ENCODE assay signal across 11 cellular contexts in genomic region chr19:49855277-49855675, GRCh38. TPM values are rescaled to one million over a fixed set of nuclear protein-coding genes. Genes with fewer than 3 reads are reported as not detected.
DNase-seq lines count a peak whose midpoint lies in the region; ATAC-seq, FAIRE-seq and TF ChIP-seq lines count a peak whose summit lies in the region.
"Had no signal": no experiment of that assay in that cellular context is flagged by ENCODE, and none has a peak within 500 bp of the region (broad histone marks: within the 10 kb centered on the region; RNA-seq: fewer than 3 reads in every experiment).

No MANE protein-coding gene starts in this region.

- H3K27ac Mint-ChIP-seq in stimulated activated effector memory CD8-positive, alpha-beta T cell treated with anti-CD3 and anti-CD28 coated beads, Interleukin-12 subunit alpha, Interleukin-12 subunit beta, amount 100 ng/mL, for 72 hours = peak overlapping the region; percentile 89

- DNase-seq in cardiac muscle cell (ENCODE audit: low read depth in 1 of 2, low spot score in 1 of 2) (no peak), left cardiac atrium (no peak), GM12878 (ENCODE audit: low read depth, low spot score) (no peak), NCI-H526 (lab: John Stamatoyannopoulos, UW) (no peak)
- DNase-seq in stimulated activated effector memory CD8-positive, alpha-beta T cell treated with anti-CD3 and anti-CD28 coated beads, Interleukin-12 subunit alpha, Interleukin-12 subunit beta, amount 100 ng/mL, for 72 hours (ENCODE audit: low spot score in 2 of 2) = no peak
- DNase-seq: amygdala, dermis blood vessel endothelial cell, DMS79 treated with DMSO at 0.1 percent for 48 hours, NCI-H1694 had no signal

- CTCF ChIA-PET in GM12878 (lab: Yijun Ruan, JAX) = no interaction called here

- POLR2A ChIA-PET in GM12878 (lab: Charles Lee) = no interaction called here

- SMC1A ChIA-PET in GM12878 (lab: Charles Lee; ENCODE audit: uncharacterized antibody, unreplicated experiment) = no interaction called here

- H3K4me2 ChIP-seq in GM12878 (ENCODE audit: control insufficient read depth, insufficient read depth) = no peak overlapping the region

- H3K9me3 ChIP-seq in cardiac muscle cell (ENCODE audit: low read depth) = no peaks in the 10 kb centered on the region
- no peaks in the 10 kb centered on the region for H3K9me3 ChIP-seq in GM12878 (replicated peaks; ENCODE audit: control insufficient read depth, insufficient read depth, low read length)
- H3K9me3 ChIP-seq: psoas muscle had no signal

- H2AFZ ChIP-seq in GM12878 (ENCODE audit: control insufficient read depth, low read depth, low read length) = no peak overlapping the region

- H3K9me3 Mint-ChIP-seq in stimulated activated effector memory CD8-positive, alpha-beta T cell treated with anti-CD3 and anti-CD28 coated beads, Interleukin-12 subunit alpha, Interleukin-12 subunit beta, amount 100 ng/mL, for 72 hours = no peaks in the 10 kb centered on the region

- no peak overlapping the region for H3K9ac ChIP-seq in GM12878 (ENCODE audit: control insufficient read depth, insufficient read depth, low read length)

- FAIRE-seq in GM12878 (lab: Jason Lieb, UNC) = no peak

- no peak overlapping the region for H3K4me3 ChIP-seq in cardiac muscle cell
- no peak overlapping the region for H3K4me3 ChIP-seq in GM12878
- H3K4me3 ChIP-seq: psoas muscle had no signal

- TF ChIP-seq POLR2A in GM12878 (IDR thresholded peaks at IDR 0.05; ENCODE audit: low read depth, low read length) = peak; percentile 22; the same call in 1 of the 2 replicates

- TF ChIP-seq CTCF in cardiac muscle cell (IDR thresholded peaks at IDR 0.05; ENCODE audit: low read depth, low read length) (no peak), GM12878 (IDR thresholded peaks at IDR 0.05 in 2 of 3, conservative IDR thresholded peaks at IDR 0.05 in 1 of 3; ENCODE audit: control insufficient read depth in 2 of 3, extremely low read depth in 1 of 3, insufficient read depth in 1 of 3, low read depth in 3 of 3, low read length in 3 of 3) (no peak)

- RAD21 ChIA-PET in GM12878 (lab: Charles Lee; ENCODE audit: unreplicated experiment) = no interaction called here

- H3K79me2 ChIP-seq in GM12878 (ENCODE audit: control insufficient read depth, insufficient read depth, low read length) = peaks cover 6% of the 10 kb centered on the region

- H3K4me3 Mint-ChIP-seq in stimulated activated effector memory CD8-positive, alpha-beta T cell treated with anti-CD3 and anti-CD28 coated beads, Interleukin-12 subunit alpha, Interleukin-12 subunit beta, amount 100 ng/mL, for 72 hours = no peak overlapping the region

- TF ChIP-seq RAD21 in GM12878 (IDR thresholded peaks at IDR 0.05; ENCODE audit: insufficient read depth, low read depth, low read length) = no peak

- H4K20me1 ChIP-seq in GM12878 (ENCODE audit: control insufficient read depth, insufficient read depth) = no peaks in the 10 kb centered on the region

- peaks cover 47% of the 10 kb centered on the region for H3K36me3 ChIP-seq in cardiac muscle cell
- peaks cover 0 to 14% of the 10 kb centered on the region in 2 experiments; a peak in 2 of 4 replicates for H3K36me3 ChIP-seq in GM12878 (ENCODE audit: control insufficient read depth in 2 of 2, insufficient read depth in 2 of 2, low read length in 1 of 2)

- H3K4me1 Mint-ChIP-seq in stimulated activated effector memory CD8-positive, alpha-beta T cell treated with anti-CD3 and anti-CD28 coated beads, Interleukin-12 subunit alpha, Interleukin-12 subunit beta, amount 100 ng/mL, for 72 hours = peaks cover 21% of the 10 kb centered on the region

- H3K36me3 Mint-ChIP-seq in stimulated activated effector memory CD8-positive, alpha-beta T cell treated with anti-CD3 and anti-CD28 coated beads, Interleukin-12 subunit alpha, Interleukin-12 subunit beta, amount 100 ng/mL, for 72 hours = peaks cover 79% of the 10 kb centered on the region

- ATAC-seq in left cardiac atrium = no peak
- no peak for ATAC-seq in GM12878
- ATAC-seq in stimulated activated effector memory CD8-positive, alpha-beta T cell treated with anti-CD3 and anti-CD28 coated beads, Interleukin-12 subunit alpha, Interleukin-12 subunit beta, amount 100 ng/mL, for 72 hours = no peak
- ATAC-seq in GM19035 (IDR thresholded peaks at IDR 0.05; ENCODE audit: unreplicated experiment) = no peak
- ATAC-seq: psoas muscle had no signal

- BruUV-seq in GM12878 (replicated peaks; lab: Mats Ljungman, UMichigan) = no TSS peak

- in situ Hi-C loops in GM12878 (cut with MboI) = no loop called here

- intact Hi-C loops in left cardiac atrium (cut with DNase I) = no loop called here
- intact Hi-C loops in GM12878 (cut with micrococcal nuclease; ENCODE audit: unreplicated experiment) = no loop called here

- H3K27ac ChIP-seq in cardiac muscle cell (peak overlapping the region; percentile 35), GM12878 (ENCODE audit: control insufficient read depth, insufficient read depth) (no peak overlapping the region)
- H3K27ac ChIP-seq: psoas muscle had no signal

- H3K27me3 ChIP-seq in cardiac muscle cell = no peaks in the 10 kb centered on the region
- no peaks in the 10 kb centered on the region for H3K27me3 ChIP-seq in GM12878 (replicated peaks in 1 of 2; ENCODE audit: control insufficient read depth in 2 of 2, insufficient read depth in 2 of 2, low read length in 1 of 2)

- no peak for TF ChIP-seq EP300 in GM12878 (IDR thresholded peaks at IDR 0.05; ENCODE audit: borderline replicate concordance in 1 of 2, control insufficient read depth in 1 of 2, low read depth in 2 of 2, low read length in 2 of 2)

- WGBS in GM12878 (ENCODE audit: insufficient coverage, insufficient replicate concordance, low lambda C conversion rate, missing lambda C conversion rate) = 88% methylated on average over 12 of the region's 12 CpGs

- peaks cover 10% of the 10 kb centered on the region for H3K4me1 ChIP-seq in cardiac muscle cell (ENCODE audit: low read depth)
- H3K4me1 ChIP-seq in GM12878 (ENCODE audit: control insufficient read depth, insufficient read depth, low read length) = peaks cover 8% of the 10 kb centered on the region

RNA-seq across cellular contexts. Expression of gene PTOV1, which starts 4.3 kb away (rescaled TPM):
- total RNA-seq in cardiac muscle cell (290 and 380 TPM in 2 replicates), left cardiac atrium (100 to 1,000 TPM; 113 to 122 TPM), GM12878 (2014; rRNA removed) (28.7 and 36.6 TPM in 2 replicates), GM12878 (2014; rRNA removed; fragmentation: Illumina TruSeq; extraction: Trizol) (17.8 and 18.1 TPM in 2 replicates), GM12878 (2021) (76.7 and 83.5 TPM in 2 replicates)
- polyA plus RNA-seq in cardiac muscle cell (445 and 583 TPM in 2 replicates), GM12878 (2011; rRNA removed) (13.2 and 23.4 TPM in 2 replicates), GM12878 (2014; fragmentation: Illumina TruSeq; extraction: Trizol) (3.6 and 21.2 TPM in 2 replicates), GM12878 (2014; fragmentation: Nextera tagmentation; extraction: Ambion mirVana) (10 to 100 TPM in 1 of 2 experiments, 1 to 10 TPM in 1; 3.2 to 10.6 TPM), GM12878 (2014; rRNA removed) (38.1 and 41.5 TPM in 2 replicates), GM12878 (2016; fragmentation: Nextera tagmentation; extraction: Ambion mirVana) (10 to 100 TPM; 14.8 to 45.0 TPM)
- 58.2 and 66.1 TPM in 2 replicates for total RNA-seq in GM12878 (2013; cell fraction: nucleolus; rRNA removed)
- 30.2 TPM for polyA plus RNA-seq in GM12878 (2011; ENCODE audit: low read depth)
- 27.6 and 37.3 TPM in 2 replicates for polyA plus RNA-seq in GM12878 (2011; cell fraction: cytosol; rRNA removed)
- 211 and 220 TPM in 2 replicates for polyA plus RNA-seq in GM12878 (2011; cell fraction: nucleus; rRNA removed)
- polyA plus RNA-seq in GM12878 (2012) = 65.8 and 71.6 TPM in 2 replicates
- 23.6 and 59.2 TPM in 2 replicates for polyA minus RNA-seq in GM12878 (2011; rRNA and poly(A)+ RNA removed)
- 23.4 and 35.5 TPM in 2 replicates for polyA minus RNA-seq in GM12878 (2011; cell fraction: cytosol; rRNA and poly(A)+ RNA removed)
- 46.5 and 68.3 TPM in 2 replicates for polyA minus RNA-seq in GM12878 (2011; cell fraction: nucleus; rRNA and poly(A)+ RNA removed)

RNA-seq across cellular contexts. Expression of gene PNKP, which starts 12.1 kb away (rescaled TPM):
- 73.8 and 74.5 TPM in 2 replicates for total RNA-seq in cardiac muscle cell
- 69.7 and 98.4 TPM in 2 replicates for polyA plus RNA-seq in cardiac muscle cell
- total RNA-seq in left cardiac atrium = 10 to 100 TPM; 38.7 to 54.5 TPM
- total RNA-seq in GM12878 (2013; cell fraction: nucleolus; rRNA removed) = 72.0 and 74.7 TPM in 2 replicates
- total RNA-seq in GM12878 (2014; rRNA removed) = 42.3 and 55.5 TPM in 2 replicates
- total RNA-seq in GM12878 (2014; rRNA removed; fragmentation: Illumina TruSeq; extraction: Trizol) = 19.3 and 20.2 TPM in 2 replicates
- total RNA-seq in GM12878 (2021) = 61.4 and 82.3 TPM in 2 replicates
- polyA plus RNA-seq in GM12878 (2011; ENCODE audit: low read depth) = 13.5 TPM
- 9.2 and 14.6 TPM in 2 replicates for polyA plus RNA-seq in GM12878 (2011; rRNA removed)
- polyA plus RNA-seq in GM12878 (2011; cell fraction: cytosol; rRNA removed) = 12.5 and 23.5 TPM in 2 replicates
- polyA plus RNA-seq in GM12878 (2011; cell fraction: nucleus; rRNA removed) = 123 and 193 TPM in 2 replicates
- 31.3 and 48.0 TPM in 2 replicates for polyA plus RNA-seq in GM12878 (2012)
- polyA plus RNA-seq in GM12878 (2014; fragmentation: Illumina TruSeq; extraction: Trizol) = 15.1 and 20.3 TPM in 2 replicates
- 1 to 10 TPM; 2.9 to 4.0 TPM for polyA plus RNA-seq in GM12878 (2014; fragmentation: Nextera tagmentation; extraction: Ambion mirVana)
- 73.5 and 77.2 TPM in 2 replicates for polyA plus RNA-seq in GM12878 (2014; rRNA removed)
- polyA plus RNA-seq in GM12878 (2016; fragmentation: Nextera tagmentation; extraction: Ambion mirVana) = 10 to 100 TPM; 46.2 to 47.4 TPM
- polyA minus RNA-seq in GM12878 (2011; rRNA and poly(A)+ RNA removed) = 9.7 and 14.6 TPM in 2 replicates
- 9.6 and 16.8 TPM in 2 replicates for polyA minus RNA-seq in GM12878 (2011; cell fraction: cytosol; rRNA and poly(A)+ RNA removed)
- 27.8 and 56.3 TPM in 2 replicates for polyA minus RNA-seq in GM12878 (2011; cell fraction: nucleus; rRNA and poly(A)+ RNA removed)

RNA-seq across cellular contexts. Expression of gene AKT1S1, which starts 21.9 kb away (rescaled TPM):
- total RNA-seq in cardiac muscle cell (27.5 and 36.9 TPM in 2 replicates), left cardiac atrium (10 to 100 TPM; 33.5 to 36.6 TPM), GM12878 (2014; rRNA removed) (7.7 and 9.3 TPM in 2 replicates), GM12878 (2014; rRNA removed; fragmentation: Illumina TruSeq; extraction: Trizol) (3.8 and 5.1 TPM in 2 replicates), GM12878 (2021) (20.9 and 21.4 TPM in 2 replicates)
- polyA plus RNA-seq in cardiac muscle cell (45.4 and 66.2 TPM in 2 replicates), GM12878 (2011; rRNA removed) (7.2 and 13.1 TPM in 2 replicates), GM12878 (2014; fragmentation: Illumina TruSeq; extraction: Trizol) (9.4 and 11.6 TPM in 2 replicates), GM12878 (2014; fragmentation: Nextera tagmentation; extraction: Ambion mirVana) (1 to 10 TPM in 1 of 2 experiments, under 1 TPM in 1; 0.43 to 1.2 TPM), GM12878 (2014; rRNA removed) (23.0 and 24.5 TPM in 2 replicates), GM12878 (2016; fragmentation: Nextera tagmentation; extraction: Ambion mirVana) (10 to 100 TPM; 13.4 to 15.4 TPM)
- total RNA-seq in GM12878 (2013; cell fraction: nucleolus; rRNA removed) = 16.5 and 17.4 TPM in 2 replicates
- 3.8 TPM for polyA plus RNA-seq in GM12878 (2011; ENCODE audit: low read depth)
- 19.6 and 24.1 TPM in 2 replicates for polyA plus RNA-seq in GM12878 (2011; cell fraction: cytosol; rRNA removed)
- 62.1 and 64.3 TPM in 2 replicates for polyA plus RNA-seq in GM12878 (2011; cell fraction: nucleus; rRNA removed)
- 16.2 and 17.4 TPM in 2 replicates for polyA plus RNA-seq in GM12878 (2012)
- 6.1 and 9.8 TPM in 2 replicates for polyA minus RNA-seq in GM12878 (2011; rRNA and poly(A)+ RNA removed)
- 5.3 and 5.8 TPM in 2 replicates for polyA minus RNA-seq in GM12878 (2011; cell fraction: cytosol; rRNA and poly(A)+ RNA removed)
- 14.9 and 24.9 TPM in 2 replicates for polyA minus RNA-seq in GM12878 (2011; cell fraction: nucleus; rRNA and poly(A)+ RNA removed)

RNA-seq across cellular contexts. Expression of gene TBC1D17, which starts 22.2 kb away (rescaled TPM):
- 25.4 and 26.8 TPM in 2 replicates for total RNA-seq in cardiac muscle cell
- 38.0 and 52.5 TPM in 2 replicates for polyA plus RNA-seq in cardiac muscle cell
- total RNA-seq in left cardiac atrium = 10 to 100 TPM; 28.3 to 36.0 TPM
- total RNA-seq in GM12878 (2013; cell fraction: nucleolus; rRNA removed) = 24.8 and 29.4 TPM in 2 replicates
- total RNA-seq in GM12878 (2014; rRNA removed) = 3.5 and 3.6 TPM in 2 replicates
- total RNA-seq in GM12878 (2014; rRNA removed; fragmentation: Illumina TruSeq; extraction: Trizol) = 3.1 and 3.2 TPM in 2 replicates
- 20.4 and 20.9 TPM in 2 replicates for total RNA-seq in GM12878 (2021)
- 36.4 TPM for polyA plus RNA-seq in GM12878 (2011; ENCODE audit: low read depth)
- polyA plus RNA-seq in GM12878 (2011; rRNA removed) = 11.7 and 18.9 TPM in 2 replicates
- polyA plus RNA-seq in GM12878 (2011; cell fraction: cytosol; rRNA removed) = 21.8 and 25.4 TPM in 2 replicates
- 93.9 and 98.8 TPM in 2 replicates for polyA plus RNA-seq in GM12878 (2011; cell fraction: nucleus; rRNA removed)
- 45.9 and 50.1 TPM in 2 replicates for polyA plus RNA-seq in GM12878 (2012)
- 8.6 and 10.9 TPM in 2 replicates for polyA plus RNA-seq in GM12878 (2014; fragmentation: Illumina TruSeq; extraction: Trizol)
- under 1 TPM; 0.42 to 0.52 TPM for polyA plus RNA-seq in GM12878 (2014; fragmentation: Nextera tagmentation; extraction: Ambion mirVana)
- 17.4 and 22.3 TPM in 2 replicates for polyA plus RNA-seq in GM12878 (2014; rRNA removed)
- 10 to 100 TPM; 11.5 to 13.2 TPM for polyA plus RNA-seq in GM12878 (2016; fragmentation: Nextera tagmentation; extraction: Ambion mirVana)
- 11.3 and 21.0 TPM in 2 replicates for polyA minus RNA-seq in GM12878 (2011; rRNA and poly(A)+ RNA removed)
- polyA minus RNA-seq in GM12878 (2011; cell fraction: cytosol; rRNA and poly(A)+ RNA removed) = 9.3 and 10.2 TPM in 2 replicates
- polyA minus RNA-seq in GM12878 (2011; cell fraction: nucleus; rRNA and poly(A)+ RNA removed) = 18.5 and 22.0 TPM in 2 replicates

RNA-seq across cellular contexts. Expression of gene MED25, which starts 37.2 kb away (rescaled TPM):
- total RNA-seq in cardiac muscle cell = 68.7 and 83.7 TPM in 2 replicates
- 69.9 and 73.2 TPM in 2 replicates for polyA plus RNA-seq in cardiac muscle cell
- 10 to 100 TPM; 48.7 to 55.6 TPM for total RNA-seq in left cardiac atrium
- 48.8 and 55.5 TPM in 2 replicates for total RNA-seq in GM12878 (2013; cell fraction: nucleolus; rRNA removed)
- total RNA-seq in GM12878 (2014; rRNA removed) = 12.8 and 15.6 TPM in 2 replicates
- total RNA-seq in GM12878 (2014; rRNA removed; fragmentation: Illumina TruSeq; extraction: Trizol) = 8.0 and 8.2 TPM in 2 replicates
- total RNA-seq in GM12878 (2021) = 49.5 and 53.9 TPM in 2 replicates
- polyA plus RNA-seq in GM12878 (2011; ENCODE audit: low read depth) = 23.8 TPM
- 12.6 and 15.5 TPM in 2 replicates for polyA plus RNA-seq in GM12878 (2011; rRNA removed)
- 14.4 and 17.5 TPM in 2 replicates for polyA plus RNA-seq in GM12878 (2011; cell fraction: cytosol; rRNA removed)
- polyA plus RNA-seq in GM12878 (2011; cell fraction: nucleus; rRNA removed) = 104 and 107 TPM in 2 replicates
- 37.8 and 50.2 TPM in 2 replicates for polyA plus RNA-seq in GM12878 (2012)
- polyA plus RNA-seq in GM12878 (2014; fragmentation: Illumina TruSeq; extraction: Trizol) = 14.3 and 32.4 TPM in 2 replicates
- polyA plus RNA-seq in GM12878 (2014; fragmentation: Nextera tagmentation; extraction: Ambion mirVana) = 1 to 10 TPM; 3.5 to 5.2 TPM
- 24.5 and 34.4 TPM in 2 replicates for polyA plus RNA-seq in GM12878 (2014; rRNA removed)
- 10 to 100 TPM; 18.7 to 20.7 TPM for polyA plus RNA-seq in GM12878 (2016; fragmentation: Nextera tagmentation; extraction: Ambion mirVana)
- polyA minus RNA-seq in GM12878 (2011; rRNA and poly(A)+ RNA removed) = 27.4 and 44.8 TPM in 2 replicates
- 18.2 and 19.9 TPM in 2 replicates for polyA minus RNA-seq in GM12878 (2011; cell fraction: cytosol; rRNA and poly(A)+ RNA removed)
- 28.3 and 50.0 TPM in 2 replicates for polyA minus RNA-seq in GM12878 (2011; cell fraction: nucleus; rRNA and poly(A)+ RNA removed)
